ENCODE assay signal across 20 cellular contexts in the genomic region with DNA sequence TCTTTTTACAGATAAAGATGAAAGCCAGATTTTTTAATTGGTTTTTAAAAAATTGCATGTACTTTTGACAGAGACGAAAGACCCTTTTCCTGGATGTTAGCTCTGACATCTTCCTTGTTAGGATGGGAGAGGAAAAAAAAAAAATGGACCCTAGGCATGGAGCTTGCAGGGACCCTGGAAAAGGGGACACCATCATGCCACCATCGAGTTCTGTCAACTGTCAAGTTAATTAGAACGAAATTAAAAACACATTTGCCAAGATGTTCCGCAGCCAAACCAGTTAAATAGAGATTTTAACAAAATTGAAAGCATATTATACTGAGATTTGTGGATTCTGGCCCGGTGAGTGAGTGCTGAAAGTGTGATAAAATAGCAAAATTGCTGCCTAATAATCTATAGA.
DNase-seq lines count a peak whose midpoint lies in the region; ATAC-seq and TF ChIP-seq lines count a peak whose summit lies in the region.
"Had no signal": no experiment of that assay in that cellular context is flagged by ENCODE, and none has a peak within 500 bp of the region (broad histone marks: within the 10 kb centered on the region; RNA-seq: fewer than 3 reads in every experiment).

No MANE protein-coding gene starts in this region.

- POLR2A ChIA-PET in HEK293T (lab: Yijun Ruan, JAX) (no interaction called here), T-cell (lab: Charles Lee) (no interaction called here)

- no peak for DNase-seq in BE2C
- peak; percentile 76 for DNase-seq in SK-N-DZ (ENCODE audit: low spot score)
- DNase-seq in HEK293T (ENCODE audit: extremely low spot score): no peak
- no peak for DNase-seq in GM23338 (ENCODE audit: low spot score)
- no peak for DNase-seq in T-cell
- DNase-seq: AML-193; Caco-2; Calu3; CD4-positive, alpha-beta T cell; CD8-positive, alpha-beta T cell; DMS79 treated with DMSO at 0.1 percent for 48 hours; GF-D8 had no signal

- H4K20me1 ChIP-seq in GM23338 (replicated peaks; ENCODE audit: insufficient read depth): no peaks in the 10 kb centered on the region
- H4K20me1 ChIP-seq: BLaER1 treated with 17β-estradiol and CSF1 and Interleukin-3, amounts not matched to agents 10 nM and 100 nM had no signal

- ATAC-seq in SK-N-SH treated with all-trans-retinoic acid at 6 μM for 48 hours: no peak
- no peak for ATAC-seq in GM18517 (IDR thresholded peaks at IDR 0.05; ENCODE audit: unreplicated experiment)
- no peak for ATAC-seq in GM23338
- no peak for ATAC-seq in T-cell (replicated peaks in 1 of 4)
- ATAC-seq: A549; CD8-positive, alpha-beta T cell had no signal

- H3K9me3 ChIP-seq in BE2C: no peaks in the 10 kb centered on the region
- H3K9me3 ChIP-seq in iPS-20b (ENCODE audit: insufficient read depth, low read depth, low read length): no peaks in the 10 kb centered on the region; the same call in 1 of the 2 replicates
- H3K9me3 ChIP-seq: A549, Caco-2 had no signal

- no peak overlapping the region for H2AFZ ChIP-seq in GM23338

- CTCF ChIA-PET in HEK293T (lab: Yijun Ruan, JAX): no interaction called here
- CTCF ChIA-PET in T-cell (lab: Charles Lee): no interaction called here

- no peaks in the 10 kb centered on the region for H3K36me3 ChIP-seq in BE2C
- no peaks in the 10 kb centered on the region for H3K36me3 ChIP-seq in iPS-20b (ENCODE audit: insufficient read depth, low read depth, low read length)
- no peaks in the 10 kb centered on the region for H3K36me3 ChIP-seq in GM23338 (ENCODE audit: insufficient read depth)

- H3K4me2 ChIP-seq in GM23338: no peak overlapping the region
- H3K4me2 ChIP-seq: A549 had no signal

- peak overlapping the region; percentile 10; the same call in 1 of the 2 replicates for H3K9ac ChIP-seq in iPS-20b (ENCODE audit: low read depth, low read length)
- H3K9ac ChIP-seq: BLaER1 treated with 17β-estradiol and CSF1 and Interleukin-3, amounts not matched to agents 10 nM and 100 nM had no signal

- no peak overlapping the region for H3K4me3 Mint-ChIP-seq in GM23338
- H3K4me3 Mint-ChIP-seq in T-cell: no peak overlapping the region
- H3K4me3 Mint-ChIP-seq: B cell; CD4-positive, alpha-beta T cell; CD8-positive, alpha-beta T cell had no signal

- H3K36me3 Mint-ChIP-seq in GM23338 (ENCODE audit: low read depth) (no peaks in the 10 kb centered on the region; the same call in 2 of the 3 replicates), T-cell (peaks cover 4% of the 10 kb centered on the region)
- H3K36me3 Mint-ChIP-seq: CD8-positive, alpha-beta T cell had no signal

- H3K27me3 ChIP-seq in BE2C (no peaks in the 10 kb centered on the region), iPS-20b (ENCODE audit: insufficient read depth, low read length) (peaks cover 24% of the 10 kb centered on the region), GM23338 (ENCODE audit: insufficient read depth) (no peaks in the 10 kb centered on the region)
- H3K27me3 ChIP-seq: BLaER1 treated with 17β-estradiol and CSF1 and Interleukin-3, amounts not matched to agents 10 nM and 100 nM had no signal

- H3K4me3 ChIP-seq in BE2C (ENCODE audit: low read depth, low read length): peak overlapping the region; percentile 37
- H3K4me3 ChIP-seq in iPS-20b (ENCODE audit: low read length): no peak overlapping the region
- no peak overlapping the region for H3K4me3 ChIP-seq in GM23338
- H3K4me3 ChIP-seq: A549; BLaER1 treated with 17β-estradiol and CSF1 and Interleukin-3, amounts not matched to agents 10 nM and 100 nM had no signal

- H3K4me1 ChIP-seq in BE2C (peaks cover 27% of the 10 kb centered on the region), iPS-20b (ENCODE audit: insufficient read depth, low read length) (peaks cover 13% of the 10 kb centered on the region; the same call in 1 of the 2 replicates), GM23338 (ENCODE audit: insufficient read depth) (peaks cover 20% of the 10 kb centered on the region)
- H3K4me1 ChIP-seq: A549, Caco-2 had no signal

- H3K9me3 Mint-ChIP-seq in GM23338 (no peaks in the 10 kb centered on the region; the same call in 2 of the 3 replicates), T-cell (no peaks in the 10 kb centered on the region)
- H3K9me3 Mint-ChIP-seq: CD4-positive, alpha-beta T cell; CD8-positive, alpha-beta T cell had no signal

- H3K27ac ChIP-seq in iPS-20b (ENCODE audit: low read length) (no peak overlapping the region), GM23338 (ENCODE audit: low read depth) (no peak overlapping the region)
- H3K27ac ChIP-seq: 22Rv1; A549; BLaER1 treated with 17β-estradiol and CSF1 and Interleukin-3, amounts not matched to agents 10 nM and 100 nM; C4-2B had no signal

- peaks cover 14% of the 10 kb centered on the region for H3K27me3 Mint-ChIP-seq in GM23338 (ENCODE audit: insufficient read depth, low read depth, poor library complexity)
- peaks cover 12 to 21% of the 10 kb centered on the region in 2 donors for H3K27me3 Mint-ChIP-seq in T-cell

- H3F3A ChIP-seq in GM23338 (replicated peaks; ENCODE audit: low read depth): no peaks in the 10 kb centered on the region

- H3K9me2 ChIP-seq in GM23338 (ENCODE audit: insufficient read depth): no peaks in the 10 kb centered on the region

- peaks cover 29% of the 10 kb centered on the region for H3K4me1 Mint-ChIP-seq in GM23338
- H3K4me1 Mint-ChIP-seq in T-cell: no peaks in the 10 kb centered on the region

- no peak for TF ChIP-seq CTCF in BE2C (IDR thresholded peaks at IDR 0.05; ENCODE audit: low read depth, low read length)
- no peak for TF ChIP-seq CTCF in GM23338 (conservative IDR thresholded peaks at IDR 0.05; ENCODE audit: low read depth in 2 of 2)

- no peak overlapping the region for H3K27ac Mint-ChIP-seq in GM23338
- H3K27ac Mint-ChIP-seq in T-cell: no peak overlapping the region
- H3K27ac Mint-ChIP-seq: B cell; CD4-positive, alpha-beta T cell; CD8-positive, alpha-beta T cell had no signal

- no peaks in the 10 kb centered on the region for H3K79me2 ChIP-seq in GM23338 (replicated peaks; ENCODE audit: insufficient read depth)

TF ChIP-seq in SK-N-SH treated with all-trans-retinoic acid at 6 μM for 48 hours, 23 proteins besides CTCF, POLR2A, EP300 and RAD21:
- TF ChIP-seq TCF4 (CRISPR knock-in tag; IDR thresholded peaks at IDR 0.05; ENCODE audit: borderline replicate concordance) (peak; percentile 44; the same call in 1 of the 2 replicates), ZNF8 (CRISPR knock-in tag; IDR thresholded peaks at IDR 0.05) (no peak)
TF ChIP-seq in SK-N-SH treated with all-trans-retinoic acid at 6 μM for 48 hours: peak in this region for 1.

TF ChIP-seq in HEK293T, 16 proteins besides CTCF, POLR2A, EP300 and RAD21:
- TF ChIP-seq LEF1 (IDR thresholded peaks at IDR 0.05; ENCODE audit: borderline replicate concordance) (no peak), ARNT (IDR thresholded peaks at IDR 0.05) (no peak), FOXA1 (IDR thresholded peaks at IDR 0.05) (no peak), L3MBTL2 (conservative IDR thresholded peaks at IDR 0.05) (no peak), HDGF (IDR thresholded peaks at IDR 0.05; ENCODE audit: borderline replicate concordance) (no peak), TARDBP (IDR thresholded peaks at IDR 0.05) (no peak), SP1 (IDR thresholded peaks at IDR 0.05) (no peak), FOXK2 (IDR thresholded peaks at IDR 0.05) (no peak), ELF4 (IDR thresholded peaks at IDR 0.05) (no peak), ZNF384 (IDR thresholded peaks at IDR 0.05) (no peak), BHLHE40 (IDR thresholded peaks at IDR 0.05; ENCODE audit: borderline replicate concordance) (no peak), SUZ12 (IDR thresholded peaks at IDR 0.05) (no peak), CTBP1 (IDR thresholded peaks at IDR 0.05; ENCODE audit: borderline replicate concordance) (no peak), NFRKB (IDR thresholded peaks at IDR 0.05) (no peak), FOXM1 (IDR thresholded peaks at IDR 0.05; ENCODE audit: borderline replicate concordance) (no peak)
- TF ChIP-seq, protein P1, sequence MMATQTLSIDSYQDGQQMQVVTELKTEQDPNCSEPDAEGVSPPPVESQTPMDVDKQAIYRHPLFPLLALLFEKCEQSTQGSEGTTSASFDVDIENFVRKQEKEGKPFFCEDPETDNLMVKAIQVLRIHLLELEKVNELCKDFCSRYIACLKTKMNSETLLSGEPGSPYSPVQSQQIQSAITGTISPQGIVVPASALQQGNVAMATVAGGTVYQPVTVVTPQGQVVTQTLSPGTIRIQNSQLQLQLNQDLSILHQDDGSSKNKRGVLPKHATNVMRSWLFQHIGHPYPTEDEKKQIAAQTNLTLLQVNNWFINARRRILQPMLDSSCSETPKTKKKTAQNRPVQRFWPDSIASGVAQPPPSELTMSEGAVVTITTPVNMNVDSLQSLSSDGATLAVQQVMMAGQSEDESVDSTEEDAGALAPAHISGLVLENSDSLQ (IDR thresholded peaks at IDR 0.05): no peak
TF ChIP-seq in HEK293T: peak in this region for 0.

TF ChIP-seq in GM23338, 12 proteins besides CTCF, POLR2A, EP300 and RAD21 (continues in another document):
- TF ChIP-seq EZH2 (IDR thresholded peaks at IDR 0.05; ENCODE audit: low read depth, unreplicated experiment): no peak
- TF ChIP-seq STAT1 (IDR thresholded peaks at IDR 0.05; ENCODE audit: unreplicated experiment): no peak
- TF ChIP-seq, protein P2, sequence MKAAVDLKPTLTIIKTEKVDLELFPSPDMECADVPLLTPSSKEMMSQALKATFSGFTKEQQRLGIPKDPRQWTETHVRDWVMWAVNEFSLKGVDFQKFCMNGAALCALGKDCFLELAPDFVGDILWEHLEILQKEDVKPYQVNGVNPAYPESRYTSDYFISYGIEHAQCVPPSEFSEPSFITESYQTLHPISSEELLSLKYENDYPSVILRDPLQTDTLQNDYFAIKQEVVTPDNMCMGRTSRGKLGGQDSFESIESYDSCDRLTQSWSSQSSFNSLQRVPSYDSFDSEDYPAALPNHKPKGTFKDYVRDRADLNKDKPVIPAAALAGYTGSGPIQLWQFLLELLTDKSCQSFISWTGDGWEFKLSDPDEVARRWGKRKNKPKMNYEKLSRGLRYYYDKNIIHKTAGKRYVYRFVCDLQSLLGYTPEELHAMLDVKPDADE (IDR thresholded peaks at IDR 0.05): no peak
- no peak for TF ChIP-seq EZH2phosphoT487 (IDR thresholded peaks at IDR 0.05; ENCODE audit: unreplicated experiment)
- TF ChIP-seq NANOG (IDR thresholded peaks at IDR 0.05; ENCODE audit: borderline replicate concordance): no peak
- TF ChIP-seq JUNB (IDR thresholded peaks at IDR 0.05; ENCODE audit: unreplicated experiment): no peak
